ENCODE assay signal across 8 cellular contexts in the genomic region with DNA sequence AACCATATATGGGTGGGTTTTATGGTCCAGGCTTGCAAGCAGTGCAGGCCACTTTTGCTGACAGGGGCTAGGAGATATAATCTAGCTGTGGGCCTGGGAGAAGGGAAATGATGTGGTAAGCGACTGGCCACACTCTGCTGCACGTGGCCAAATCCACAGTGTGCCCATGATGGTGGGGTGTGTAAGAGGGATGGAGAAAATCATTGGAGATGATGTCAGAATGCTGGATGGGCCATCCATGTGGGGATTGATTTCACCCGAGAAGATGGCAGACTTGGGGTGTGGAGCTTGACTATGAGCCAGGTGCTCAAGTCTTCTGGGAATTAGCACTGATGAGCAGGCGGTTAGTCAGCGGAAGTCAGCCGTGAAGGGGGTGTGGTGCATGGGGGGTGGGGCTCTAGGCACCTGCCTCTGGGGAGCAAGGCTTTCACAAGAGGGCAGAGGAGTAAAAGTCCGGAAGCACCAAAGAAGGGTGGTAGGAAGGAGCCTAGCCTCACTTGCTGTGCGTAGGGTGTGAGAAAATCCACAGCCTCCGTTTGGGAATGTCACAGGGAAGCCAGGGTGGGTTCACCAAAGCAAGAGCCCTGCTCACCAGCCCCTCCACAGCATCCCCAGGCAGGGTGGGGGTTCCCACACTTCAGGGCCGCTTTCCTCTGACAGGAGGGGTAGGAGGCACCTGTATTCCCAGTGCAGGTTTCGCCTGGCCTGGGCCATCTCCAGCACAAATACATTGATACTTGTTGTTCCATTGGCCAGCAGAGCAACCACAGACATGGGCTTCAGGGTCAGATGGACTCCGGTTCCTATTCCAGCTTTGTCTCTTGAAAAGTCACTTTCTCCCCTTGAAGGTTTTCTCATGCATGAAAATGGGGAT. TPM values are rescaled to one million over a fixed set of nuclear protein-coding genes. Genes with fewer than 3 reads are reported as not detected.
DNase-seq lines count a peak whose midpoint lies in the region; ATAC-seq and TF ChIP-seq lines count a peak whose summit lies in the region.

No MANE protein-coding gene starts in this region.

- no peaks in the 10 kb centered on the region for H3K27me3 ChIP-seq in GM06990 (replicated peaks; ENCODE audit: control insufficient read depth, insufficient read depth, low read length)
- no peaks in the 10 kb centered on the region for H3K27me3 ChIP-seq in IMR-90 (ENCODE audit: control insufficient read depth, insufficient read depth, low read length)
- H3K27me3 ChIP-seq in vagina: no peaks in the 10 kb centered on the region

- H2BK5ac ChIP-seq in IMR-90 (ENCODE audit: low read depth, low read length, poor library complexity, severe bottlenecking): no peak overlapping the region

- H4K5ac ChIP-seq in IMR-90 (ENCODE audit: low read depth, low read length): no peak overlapping the region

- POLR2A ChIA-PET in IMR-90 (lab: Charles Lee; ENCODE audit: unreplicated experiment): no interaction called here

- no peak overlapping the region for H3K27ac ChIP-seq in IMR-90 (ENCODE audit: insufficient read depth, low read length)
- no peak overlapping the region for H3K27ac ChIP-seq in vagina

- H3K4me3 Mint-ChIP-seq in brain: no peak overlapping the region

- no peak overlapping the region for H2AFZ ChIP-seq in IMR-90 (replicated peaks; ENCODE audit: low read length, poor library complexity)

- H3K9me3 ChIP-seq in IMR-90 (ENCODE audit: control insufficient read depth, insufficient read depth, low read length) (no peaks in the 10 kb centered on the region), vagina (no peaks in the 10 kb centered on the region)

- no peak overlapping the region for H3K9ac ChIP-seq in IMR-90 (ENCODE audit: low read depth, low read length)

- no peak overlapping the region for H4K91ac ChIP-seq in IMR-90 (ENCODE audit: insufficient read depth, low read depth, low read length)

- no peaks in the 10 kb centered on the region for H3K27me3 Mint-ChIP-seq in brain

- no peak overlapping the region for H2BK20ac ChIP-seq in IMR-90 (ENCODE audit: low read depth, low read length)

- in situ Hi-C loops in IMR-90 (cut with MboI; ENCODE audit: low sequenced_read_pairs): no loop called here

- no peak for TF ChIP-seq CTCF in GM06990 (IDR thresholded peaks at IDR 0.05; ENCODE audit: insufficient read depth, low read length, poor library complexity, severe bottlenecking)
- TF ChIP-seq CTCF in IMR-90 (conservative IDR thresholded peaks at IDR 0.05; ENCODE audit: low read depth, low read length): no peak
- no peak for TF ChIP-seq CTCF in brain (conservative IDR thresholded peaks at IDR 0.05)
- TF ChIP-seq CTCF in vagina (IDR thresholded peaks at IDR 0.05): no peak

- no peak overlapping the region for H2AK5ac ChIP-seq in IMR-90 (ENCODE audit: low read depth, low read length)

- peak overlapping the region; percentile 38 for H2AK9ac ChIP-seq in IMR-90 (replicated peaks; ENCODE audit: low read depth, low read length, poor library complexity)

- H3K14ac ChIP-seq in IMR-90 (replicated peaks; ENCODE audit: low read depth, low read length): no peak overlapping the region

- H3K56ac ChIP-seq in IMR-90 (ENCODE audit: extremely low read depth, insufficient read depth, low read length): no peak overlapping the region

- no peak overlapping the region for H2BK15ac ChIP-seq in IMR-90 (ENCODE audit: low read depth, low read length)

- no peak overlapping the region for H2BK120ac ChIP-seq in IMR-90 (ENCODE audit: low read depth, low read length)

- intact Hi-C loops in IMR-90 (cut with micrococcal nuclease): no loop called here
- intact Hi-C loops in vagina (cut with DNase I): no loop called here

- peak overlapping the region in 3 of 5 experiments; percentile 11 to 39 (median 33) for H3K27ac Mint-ChIP-seq in brain

- no TSS peak for BruUV-seq in IMR-90 (replicated peaks; lab: Mats Ljungman, UMichigan)

- dilution Hi-C loops in IMR-90 (cut with HindIII; ENCODE audit: low sequenced_read_pairs, unreplicated experiment): no loop called here

- H3K4me3 ChIP-seq in GM06990 (replicated peaks; ENCODE audit: low read depth, low read length) (no peak overlapping the region), IMR-90 (ENCODE audit: insufficient read depth, low read depth, low read length) (no peak overlapping the region), vagina (no peak overlapping the region)

- peak; percentile 91 for DNase-seq in GM06990 (ENCODE audit: extremely low read depth, insufficient read length)
- peak; percentile 36 for DNase-seq in IMR-90
- DNase-seq in vagina (ENCODE audit: extremely low spot score in 2 of 2): no peak
- no peak for DNase-seq in NCI-H524 (lab: John Stamatoyannopoulos, UW)
- DNase-seq in ecto neural progenitor cell (ENCODE audit: low spot score): no peak

- no peak overlapping the region for H3K4me2 ChIP-seq in IMR-90 (ENCODE audit: low read depth, low read length)

- H3K4me1 Mint-ChIP-seq in brain: peaks cover 42% of the 10 kb centered on the region

- H3K23ac ChIP-seq in IMR-90 (ENCODE audit: low read depth, low read length): no peak overlapping the region

- H4K20me1 ChIP-seq in IMR-90 (ENCODE audit: insufficient read depth, low read length): no peaks in the 10 kb centered on the region

- no peaks in the 10 kb centered on the region for H3K9me3 Mint-ChIP-seq in brain

- H3K36me3 ChIP-seq in GM06990 (ENCODE audit: control insufficient read depth, insufficient read depth, low read length): no peaks in the 10 kb centered on the region
- no peaks in the 10 kb centered on the region for H3K36me3 ChIP-seq in IMR-90 (ENCODE audit: control insufficient read depth, insufficient read depth, low read length)
- no peaks in the 10 kb centered on the region for H3K36me3 ChIP-seq in vagina

- no peak overlapping the region for H4K8ac ChIP-seq in IMR-90 (ENCODE audit: low read depth in 2 of 2, low read length in 2 of 2)

- H3K79me1 ChIP-seq in IMR-90 (ENCODE audit: low read depth in 1 of 2, low read length in 2 of 2): no peaks in the 10 kb centered on the region

- H3K4ac ChIP-seq in IMR-90 (ENCODE audit: low read depth, low read length): 0 out of 2 replicates have a peak overlapping the region, but pooled peaks have one; percentile 22

- TF ChIP-seq RAD21 in IMR-90 (IDR thresholded peaks at IDR 0.05; ENCODE audit: low read length): no peak

- H3K9me1 ChIP-seq in IMR-90 (ENCODE audit: insufficient read depth, low read length): peaks cover 12% of the 10 kb centered on the region

- WGBS in IMR-90 (ENCODE audit: extremely low coverage in 2 of 2, insufficient read length in 1 of 2), 2 experiments: 93% methylated on average over 3 of the region's 12 CpGs; no CpG with 5 or more reads in 1 of the 2 experiments

- H3K4me1 ChIP-seq in IMR-90 (ENCODE audit: control insufficient read depth, insufficient read depth, low read length) (peaks cover 6% of the 10 kb centered on the region), vagina (peaks cover 26% of the 10 kb centered on the region)

- TF ChIP-seq POLR2A in IMR-90 (IDR thresholded peaks at IDR 0.05; ENCODE audit: low read depth, low read length): no peak
- TF ChIP-seq POLR2A in vagina (IDR thresholded peaks at IDR 0.05): no peak

- CTCF ChIA-PET in IMR-90 (lab: Yijun Ruan, JAX): interaction anchor here (0.7 kb wide), 1 partner anchor 48 kb away, joined by 3 read pairs; no protein-coding TSS in a partner anchor

- peaks cover 8% of the 10 kb centered on the region for H3K36me3 Mint-ChIP-seq in brain

- H3K18ac ChIP-seq in IMR-90 (ENCODE audit: low read depth, low read length): no peak overlapping the region

- ATAC-seq in GM21528 (IDR thresholded peaks at IDR 0.05; ENCODE audit: low FRiP score, unreplicated experiment) (peak; percentile 61), IMR-90 (ENCODE audit: low read depth) (no peak), GM18517 (IDR thresholded peaks at IDR 0.05; ENCODE audit: unreplicated experiment) (no peak)

TF ChIP-seq in IMR-90, 13 proteins besides CTCF, POLR2A, EP300 and RAD21:
- TF ChIP-seq SMC3 (IDR thresholded peaks at IDR 0.05; ENCODE audit: low read depth, low read length): no peak
- no peak for TF ChIP-seq RCOR1 (IDR thresholded peaks at IDR 0.05; ENCODE audit: insufficient replicate concordance, low read length)
- no peak for TF ChIP-seq RFX5 (IDR thresholded peaks at IDR 0.05; ENCODE audit: low read depth, low read length)
- no peak for TF ChIP-seq BHLHE40 (IDR thresholded peaks at IDR 0.05; ENCODE audit: low read depth, low read length)
- TF ChIP-seq MAFK (IDR thresholded peaks at IDR 0.05; ENCODE audit: low read depth, low read length): no peak
- no peak for TF ChIP-seq NFE2L2 (IDR thresholded peaks at IDR 0.05; ENCODE audit: low read depth, low read length)
- TF ChIP-seq FOS (IDR thresholded peaks at IDR 0.05; ENCODE audit: low read depth, low read length): no peak
- no peak for TF ChIP-seq ELK1 (IDR thresholded peaks at IDR 0.05; ENCODE audit: borderline replicate concordance, low read depth, low read length)
- no peak for TF ChIP-seq MXI1 (IDR thresholded peaks at IDR 0.05; ENCODE audit: borderline replicate concordance, low read depth, low read length)
- TF ChIP-seq USF2 (IDR thresholded peaks at IDR 0.05; ENCODE audit: low read depth, low read length): no peak
- TF ChIP-seq CEBPB (IDR thresholded peaks at IDR 0.05; ENCODE audit: low read depth, low read length): no peak
- no peak for TF ChIP-seq CHD1 (IDR thresholded peaks at IDR 0.05; ENCODE audit: low read depth, low read length)
- no peak for TF ChIP-seq MAZ (IDR thresholded peaks at IDR 0.05; ENCODE audit: borderline replicate concordance, low read depth, low read length)
TF ChIP-seq in IMR-90: peak in this region for 0.

RNA-seq across cellular contexts. Expression of gene ANGPTL2, which starts 44.5 kb away (rescaled TPM):
- total RNA-seq in IMR-90 (2012; rRNA removed): 9.5 and 14.7 TPM in 2 replicates
- polyA plus RNA-seq in IMR-90 (2012; rRNA removed): 23.5 and 25.1 TPM in 2 replicates
- polyA plus RNA-seq in IMR-90 (2012; cell fraction: cytosol; rRNA removed): 17.2 and 30.6 TPM in 2 replicates
- 24.7 and 29.8 TPM in 2 replicates for polyA plus RNA-seq in IMR-90 (2012; cell fraction: nucleus; rRNA removed; ENCODE audit: low replicate concordance)
- 14.9 TPM for polyA plus RNA-seq in brain (ENCODE audit: insufficient read depth, low read depth, low replicate concordance)
- 65.8 TPM for total RNA-seq in vagina

Comparison
In these comparisons a context has a peak if more than half of its experiments do, and no peak if none do; other contexts are left out.
1. DNase-seq: peak in GM06990 (single experiment) and IMR-90 (single experiment); none in vagina (0 of 2), NCI-H524 (0 of 2) and ecto neural progenitor cell (single experiment).